12 cellular contexts compared by ENCODE assay signal in the genomic region with DNA sequence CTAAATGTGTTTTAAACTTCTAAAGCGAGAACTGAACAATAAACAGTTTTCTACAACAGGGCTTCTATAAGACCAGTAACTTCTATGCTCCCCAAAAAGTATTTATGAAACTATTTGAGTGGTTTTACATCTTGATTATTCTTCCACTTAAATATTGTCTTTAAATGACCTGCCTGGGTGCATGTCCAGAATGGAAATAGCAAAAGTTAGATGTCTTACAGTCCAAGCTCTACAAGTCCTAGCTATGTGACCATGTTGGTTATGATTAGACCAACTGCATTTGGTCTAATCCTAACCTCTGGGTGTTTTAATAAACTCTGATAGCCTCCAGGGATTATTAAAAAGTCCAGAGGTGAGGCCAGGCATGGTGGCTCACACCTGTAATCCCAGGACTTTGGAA.
DNase-seq lines count a peak whose midpoint lies in the region; ATAC-seq and TF ChIP-seq lines count a peak whose summit lies in the region.
"Had no signal": no experiment of that assay in that cellular context is flagged by ENCODE, and none has a peak within 500 bp of the region (broad histone marks: within the 10 kb centered on the region; RNA-seq: fewer than 3 reads in every experiment).

No MANE protein-coding gene starts in this region.

- no peak overlapping the region for H3K4me3 ChIP-seq in PC-3 (ENCODE audit: low read length)
- H3K4me3 ChIP-seq in adrenal gland = no peak overlapping the region
- no peak overlapping the region for H3K4me3 ChIP-seq in smooth muscle cell
- H3K4me3 ChIP-seq: sigmoid colon, thyroid gland had no signal

- CTCF ChIA-PET in PC-3 (lab: Charles Lee) = no interaction called here

- TSS peak; percentile 99 for BruUV-seq in PC-3 (replicated peaks; lab: Mats Ljungman, UMichigan)

- H3K9ac ChIP-seq in PC-3 (ENCODE audit: low read length) (peak overlapping the region; percentile 53), smooth muscle cell (ENCODE audit: low read depth) (peak overlapping the region; percentile 63)

- H3K9me3 ChIP-seq in PC-3 (ENCODE audit: low read length) (no peaks in the 10 kb centered on the region), adrenal gland (replicated peaks in 1 of 3) (no peaks in the 10 kb centered on the region), smooth muscle cell (replicated peaks; ENCODE audit: low read depth) (no peaks in the 10 kb centered on the region)
- H3K9me3 ChIP-seq: sigmoid colon, thyroid gland had no signal

- H3F3A ChIP-seq in PC-3 (ENCODE audit: low read length, unreplicated experiment) (peaks cover 3% of the 10 kb centered on the region), smooth muscle cell (ENCODE audit: low read depth) (peaks cover 7% of the 10 kb centered on the region)

- intact Hi-C loops in PC-3 (cut with micrococcal nuclease) = loop anchor here (1.0 to 5.0 kb wide), 5 partner anchors 29 to 427 kb away; no protein-coding TSS in a partner anchor
- intact Hi-C loops in adrenal gland (cut with DNase I) = no loop called here
- intact Hi-C loops in left colon (cut with DNase I, micrococcal nuclease) = no loop called here

- DNase-seq in PC-3 = no peak
- no peak for DNase-seq in adrenal gland
- DNase-seq in left colon = no peak
- DNase-seq in smooth muscle cell (lab: John Stamatoyannopoulos, UW; ENCODE audit: unreplicated experiment) = no peak
- no peak for DNase-seq in DMS153 (lab: John Stamatoyannopoulos, UW)
- no peak for DNase-seq in globus pallidus (ENCODE audit: low spot score)
- DNase-seq in amygdala (lab: John Stamatoyannopoulos, UW) = no peak
- DNase-seq: glutamatergic neuron, NCI-H524 treated with DMSO at 0.1 percent for 48 hours, nucleus accumbens, thyroid gland had no signal

- H3K27ac ChIP-seq in PC-3 (ENCODE audit: low read length) (peak overlapping the region; percentile 95), adrenal gland (peak overlapping the region in 3 of 5 donors; percentile 9 to 80 (median 14)), smooth muscle cell (ENCODE audit: low read depth) (peak overlapping the region; percentile 93)

- no peak for TF ChIP-seq POLR2A in adrenal gland (IDR thresholded peaks at IDR 0.05)

- peaks cover 30% of the 10 kb centered on the region for H3K4me1 ChIP-seq in PC-3 (ENCODE audit: insufficient read depth, low read length)
- H3K4me1 ChIP-seq in adrenal gland (replicated peaks in 1 of 2) = no peaks in the 10 kb centered on the region
- peaks cover 8% of the 10 kb centered on the region for H3K4me1 ChIP-seq in smooth muscle cell (ENCODE audit: low read depth)
- H3K4me1 ChIP-seq: thyroid gland had no signal

- TF ChIP-seq CTCF in PC-3 (conservative IDR thresholded peaks at IDR 0.05; ENCODE audit: low read depth, low read length) (no peak), adrenal gland (IDR thresholded peaks at IDR 0.05) (no peak), smooth muscle cell (IDR thresholded peaks at IDR 0.05; ENCODE audit: borderline replicate concordance, insufficient read depth, poor library complexity, severe bottlenecking) (no peak)

- H3K36me3 ChIP-seq in PC-3 (ENCODE audit: low read depth, low read length) (no peaks in the 10 kb centered on the region), adrenal gland (replicated peaks in 1 of 2) (no peaks in the 10 kb centered on the region), smooth muscle cell (ENCODE audit: low read depth) (no peaks in the 10 kb centered on the region)
- H3K36me3 ChIP-seq: sigmoid colon, thyroid gland had no signal

- H3K79me2 ChIP-seq in PC-3 (ENCODE audit: low read length) (no peaks in the 10 kb centered on the region), smooth muscle cell (ENCODE audit: low read depth) (no peaks in the 10 kb centered on the region)

- H3K27me3 ChIP-seq in PC-3 (ENCODE audit: low read length) = no peaks in the 10 kb centered on the region
- H3K27me3 ChIP-seq in adrenal gland = no peaks in the 10 kb centered on the region
- no peaks in the 10 kb centered on the region for H3K27me3 ChIP-seq in smooth muscle cell (ENCODE audit: low read depth)
- H3K27me3 ChIP-seq: sigmoid colon, thyroid gland had no signal

- POLR2A ChIA-PET in PC-3 (lab: Charles Lee; ENCODE audit: unreplicated experiment) = no interaction called here

- H2AFZ ChIP-seq in PC-3 (ENCODE audit: low read length) = no peak overlapping the region
- H2AFZ ChIP-seq in smooth muscle cell (ENCODE audit: low read depth) = no peak overlapping the region

- peak overlapping the region; percentile 15 for H3K4me2 ChIP-seq in PC-3 (ENCODE audit: low read length)
- peak overlapping the region; percentile 62 for H3K4me2 ChIP-seq in smooth muscle cell

- H4K20me1 ChIP-seq in PC-3 (ENCODE audit: low read length) = no peaks in the 10 kb centered on the region
- H4K20me1 ChIP-seq in smooth muscle cell (ENCODE audit: low read depth) = no peaks in the 10 kb centered on the region

- whole genome bisulfite sequencing in adrenal gland, 4 donors = 76 to 83% (median 78%) methylated on average over 1 of the region's 1 CpG
- WGBS in smooth muscle cell (ENCODE audit: low lambda C conversion rate) = 10% methylated on average over 1 of the region's 1 CpG

- no peaks in the 10 kb centered on the region for H3K9me2 ChIP-seq in PC-3 (replicated peaks; ENCODE audit: low read length)

- ATAC-seq in PC-3 = peak; percentile 17; the same call in 1 of the 2 replicates
- peak; percentile 46 for ATAC-seq in left colon

Comparison
In these comparisons a context has a peak if more than half of its experiments do, and no peak if none do; other contexts are left out.
1. H3K27ac ChIP-seq: peak in every context shown above with its lines; median percentile 95 in PC-3; 93 in smooth muscle cell; 14 in adrenal gland.